Comparison of ENCODE assay signal across 23 cellular contexts in genomic region chr21:27371065-27371464, GRCh38.
"Had no signal": no experiment of that assay in that cellular context is flagged by ENCODE, and none has a peak within 500 bp of the region (broad histone marks: within the 10 kb centered on the region; RNA-seq: fewer than 3 reads in every experiment).

No MANE protein-coding gene starts in this region.

- DNase-seq: activated CD4-positive, alpha-beta T cell treated with anti-CD3 and anti-CD28 coated beads, Interleukin-2, amount 10 ng/mL, durations not matched to agents 7 days and 5 days; activated CD8-positive, alpha-beta memory T cell treated with anti-CD3 and anti-CD28 coated beads, Interleukin-2, amount 10 ng/mL, durations not matched to agents 7 days and 5 days; activated CD8-positive, alpha-beta T cell treated with anti-CD3 and anti-CD28 coated beads for 36 hours; activated effector memory CD4-positive, alpha-beta T cell treated with anti-CD3 and anti-CD28 coated beads, Interleukin-2, amount 50 U/mL, for 16 hours; activated naive CD4-positive, alpha-beta T cell treated with anti-CD3 and anti-CD28 coated beads, Interleukin-2, amount 10 ng/mL, durations not matched to agents 7 days and 5 days; activated T-cell treated with anti-CD3 and anti-CD28 coated beads for 4 hours; body of pancreas; caudate nucleus; dermis blood vessel endothelial cell; effector CD8-positive, alpha-beta T cell; erythroblast; islet precursor cell; left lung; nucleus accumbens; sigmoid colon; stimulated activated CD4-positive, alpha-beta T cell treated with anti-CD3 and anti-CD28 coated beads, Interleukin-4, amount 100 ng/mL, for 24 hours; stimulated activated naive CD4-positive, alpha-beta T cell treated with Interleukin-2 at 50 U/mL for 16 hours; T-helper 2 cell; upper lobe of left lung had no signal

- H3K79me2 ChIP-seq: parathyroid adenoma had no signal

- H3K9me3 ChIP-seq: body of pancreas, left lung, sigmoid colon, thoracic aorta, upper lobe of left lung had no signal

- ATAC-seq: activated CD4-positive, CD25-positive, alpha-beta regulatory T cell treated with anti-CD3 and anti-CD28 coated beads, Interleukin-2, amount 50 U/mL, for 24 hours; activated CD8-positive, alpha-beta memory T cell treated with anti-CD3 and anti-CD28 coated beads, Interleukin-2, amount 10 ng/mL, durations not matched to agents 7 days and 5 days; activated CD8-positive, alpha-beta T cell treated with anti-CD3 and anti-CD28 coated beads for 36 hours; body of pancreas; left lung had no signal

- H3K9ac ChIP-seq: parathyroid adenoma had no signal

- H3K4me1 ChIP-seq: left lung, parathyroid adenoma had no signal

- H3K36me3 ChIP-seq: left lung, sigmoid colon, thoracic aorta, upper lobe of left lung had no signal

- H2AFZ ChIP-seq: parathyroid adenoma had no signal

- H3K27me3 ChIP-seq: body of pancreas, left lung, sigmoid colon, upper lobe of left lung had no signal

- H3K4me3 ChIP-seq: body of pancreas, left lung, sigmoid colon, SK-N-MC, thoracic aorta, upper lobe of left lung had no signal

- H3K27ac ChIP-seq: body of pancreas, left lung, parathyroid adenoma, sigmoid colon, SK-N-MC, thoracic aorta had no signal
